ENCODE assay signal across 19 cellular contexts in genomic region chr16:30644334-30644830, GRCh38.
DNase-seq lines count a peak whose midpoint lies in the region; TF ChIP-seq lines count a peak whose summit lies in the region.
"Had no signal": no experiment of that assay in that cellular context is flagged by ENCODE, and none has a peak within 500 bp of the region (broad histone marks: within the 10 kb centered on the region; RNA-seq: fewer than 3 reads in every experiment).

No MANE protein-coding gene starts in this region.

- no peak overlapping the region for H3K4me3 ChIP-seq in HEK293 (ENCODE audit: low read depth, low read length)
- H3K4me3 ChIP-seq: BLaER1 treated with 17β-estradiol and CSF1 and Interleukin-3, amounts not matched to agents 10 nM and 100 nM had no signal

- DNase-seq in NCI-H1694 (lab: John Stamatoyannopoulos, UW) (peak; percentile 11), NCI-H1694 treated with DMSO at 0.1 percent for 48 hours (lab: John Stamatoyannopoulos, UW) (no peak), NCI-H69 (lab: John Stamatoyannopoulos, UW) (peak; percentile 59), cerebellar nuclear complex (lab: John Stamatoyannopoulos, UW) (peak; percentile 61 to 86), NCI-H1930 (lab: John Stamatoyannopoulos, UW) (no peak), NK-92 (lab: John Stamatoyannopoulos, UW; ENCODE audit: unreplicated experiment) (no peak)
- DNase-seq: 8988T; CD4-positive, alpha-beta memory T cell; EL; MM.1S; NCI-H1048; NCI-H1417 treated with DMSO at 0.1 percent for 48 hours; NCI-H2081; NCI-H2227 treated with DMSO at 0.1 percent for 48 hours; NCI-H510A; NK-92 treated with Interleukin-12 subunit alpha and Interleukin-12 subunit beta, amount 100 ng/mL, for 24 hours; T-cell had no signal

- TF ChIP-seq CTCF in HEK293 (tag by site-specific recombination; IDR thresholded peaks at IDR 0.05) = no peak

- no peaks in the 10 kb centered on the region for H3K4me1 ChIP-seq in HEK293 (ENCODE audit: control insufficient read depth, insufficient read depth, low read length)

- no peak overlapping the region for H3K27ac ChIP-seq in HEK293 (ENCODE audit: extremely low read depth, low read depth, low read length)
- H3K27ac ChIP-seq: BLaER1 treated with 17β-estradiol and CSF1 and Interleukin-3, amounts not matched to agents 10 nM and 100 nM had no signal

- POLR2A ChIA-PET in HEK293 (lab: Yijun Ruan, JAX) = interaction anchor here (1.6 kb wide), 1 partner anchor 11 kb away, joined by 3 read pairs; no protein-coding TSS in a partner anchor

- H3K9me3 ChIP-seq in HEK293 (ENCODE audit: control insufficient read depth, insufficient read depth, low read depth, low read length) = no peaks in the 10 kb centered on the region
- H3K9me3 ChIP-seq: BLaER1 treated with 17β-estradiol and CSF1 and Interleukin-3, amounts not matched to agents 10 nM and 100 nM had no signal

- CTCF ChIA-PET in HEK293 (lab: Yijun Ruan, JAX) = interaction anchor here (0.6 to 2.2 kb wide), 2 partner anchors 15 to 214 kb away, joined by 3 to 5 read pairs; partner anchors contain the start of gene DCTPP1

- no peaks in the 10 kb centered on the region for H3K36me3 ChIP-seq in HEK293 (ENCODE audit: control insufficient read depth in 2 of 2, insufficient read depth in 1 of 2, low read length in 2 of 2)
- H3K36me3 ChIP-seq: BLaER1 treated with 17β-estradiol and CSF1 and Interleukin-3, amounts not matched to agents 10 nM and 100 nM had no signal

TF ChIP-seq in HEK293, 187 proteins besides CTCF, POLR2A, EP300 and RAD21:
- TF ChIP-seq ZNF121 (tag by site-specific recombination; IDR thresholded peaks at IDR 0.05) = 0 out of 2 replicates have a peak, but pooled peaks have one; percentile 16
- no peak for TF ChIP-seq ZNF792 (tag by site-specific recombination; IDR thresholded peaks at IDR 0.05)

Comparison
In these comparisons a context has a peak if more than half of its experiments do, and no peak if none do; other contexts are left out.
1. DNase-seq: peak in NCI-H1694 (single experiment), NCI-H69 (single experiment) and cerebellar nuclear complex (2 of 2); none in NCI-H1694 treated with DMSO at 0.1 percent for 48 hours (single experiment), NCI-H1930 (0 of 2) and NK-92 (single experiment).